ENCODE assay signal across 26 cellular contexts in genomic region chr6:96150431-96150830, GRCh38.
"Had no signal": no experiment of that assay in that cellular context is flagged by ENCODE, and none has a peak within 500 bp of the region (broad histone marks: within the 10 kb centered on the region; RNA-seq: fewer than 3 reads in every experiment).

No MANE protein-coding gene starts in this region.

- H3K36me3 Mint-ChIP-seq: activated naive CD4-positive, alpha-beta T cell treated with anti-CD3 and anti-CD28 coated beads, Interleukin-2, amount 50 U/mL, for 24 hours; activated naive CD8-positive, alpha-beta T cell treated with anti-CD3 and anti-CD28 coated beads, Interleukin-2, amount 10 ng/mL, durations not matched to agents 7 days and 5 days had no signal

- H3K9me3 Mint-ChIP-seq: activated CD4-positive, alpha-beta T cell treated with anti-CD3 and anti-CD28 coated beads, Interleukin-2, amount 10 ng/mL, durations not matched to agents 24 days and 14 days; activated CD8-positive, alpha-beta T cell treated with anti-CD3 and anti-CD28 coated beads for 36 hours; activated naive CD4-positive, alpha-beta T cell treated with anti-CD3 and anti-CD28 coated beads, Interleukin-2, amount 50 U/mL, for 24 hours; activated naive CD8-positive, alpha-beta T cell treated with anti-CD3 and anti-CD28 coated beads, Interleukin-2, amount 10 ng/mL, durations not matched to agents 7 days and 5 days; activated T-cell treated with anti-CD3 and anti-CD28 coated beads, Interleukin-2, amount 50 U/mL, for 24 hours; activated T-helper 2 cell treated with anti-CD3 and anti-CD28 coated beads, Interferon-gamma antibody, Interleukin-2, Interleukin-4, amounts not matched to agents 10 μg/mL and 5 μg/mL and 100 μg/mL, durations not matched to agents 14 hours and 24 hours and 36 hours had no signal

- H3K4me3 Mint-ChIP-seq: activated CD4-positive, alpha-beta T cell treated with anti-CD3 and anti-CD28 coated beads, Interleukin-2, amount 10 ng/mL, durations not matched to agents 24 days and 14 days; activated CD8-positive, alpha-beta T cell treated with anti-CD3 and anti-CD28 coated beads for 36 hours; activated naive CD4-positive, alpha-beta T cell treated with anti-CD3 and anti-CD28 coated beads, Interleukin-2, amount 50 U/mL, for 24 hours; activated naive CD8-positive, alpha-beta T cell treated with anti-CD3 and anti-CD28 coated beads, Interleukin-2, amount 10 ng/mL, durations not matched to agents 7 days and 5 days; activated T-cell treated with anti-CD3 and anti-CD28 coated beads, Interleukin-2, amount 50 U/mL, for 24 hours had no signal

- H3K4me1 Mint-ChIP-seq: activated CD4-positive, alpha-beta T cell treated with anti-CD3 and anti-CD28 coated beads, Interleukin-2, amount 10 ng/mL, durations not matched to agents 24 days and 14 days; activated naive CD4-positive, alpha-beta T cell treated with anti-CD3 and anti-CD28 coated beads, Interleukin-2, amount 50 U/mL, for 24 hours; activated naive CD8-positive, alpha-beta T cell treated with anti-CD3 and anti-CD28 coated beads, Interleukin-2, amount 10 ng/mL, durations not matched to agents 7 days and 5 days had no signal

- H3K27ac Mint-ChIP-seq: activated CD4-positive, alpha-beta T cell treated with anti-CD3 and anti-CD28 coated beads, Interleukin-2, amount 10 ng/mL, durations not matched to agents 24 days and 14 days; activated CD8-positive, alpha-beta T cell treated with anti-CD3 and anti-CD28 coated beads for 36 hours; activated naive CD4-positive, alpha-beta T cell treated with anti-CD3 and anti-CD28 coated beads, Interleukin-2, amount 50 U/mL, for 24 hours; activated naive CD8-positive, alpha-beta T cell treated with anti-CD3 and anti-CD28 coated beads, Interleukin-2, amount 10 ng/mL, durations not matched to agents 7 days and 5 days; activated T-cell treated with anti-CD3 and anti-CD28 coated beads, Interleukin-2, amount 50 U/mL, for 24 hours; activated T-helper 2 cell treated with anti-CD3 and anti-CD28 coated beads, Interferon-gamma antibody, Interleukin-2, Interleukin-4, amounts not matched to agents 10 μg/mL and 5 μg/mL and 100 μg/mL, durations not matched to agents 14 hours and 24 hours and 36 hours had no signal

- H3K27ac ChIP-seq: SJCRH30, SK-N-MC, WERI-Rb-1 had no signal

- ATAC-seq: activated CD8-positive, alpha-beta T cell treated with anti-CD3 and anti-CD28 coated beads for 36 hours; Panc1 had no signal

- DNase-seq: activated CD4-positive, alpha-beta T cell treated with anti-CD3 and anti-CD28 coated beads, Interleukin-2, amount 10 ng/mL, durations not matched to agents 24 days and 14 days; activated CD4-positive, alpha-beta T cell treated with anti-CD3 and anti-CD28 coated beads, Interleukin-2, amount 50 U/mL, for 4 hours; activated CD8-positive, alpha-beta T cell treated with anti-CD3 and anti-CD28 coated beads for 36 hours; activated gamma-delta T cell; activated naive CD4-positive, alpha-beta T cell treated with Interleukin-2 at 50 U/mL for 16 hours; activated naive CD8-positive, alpha-beta T cell treated with anti-CD3 and anti-CD28 coated beads, Interleukin-2, amount 10 ng/mL, durations not matched to agents 7 days and 5 days; activated T-cell treated with anti-CD3 and anti-CD28 coated beads, Interleukin-2, amount 50 U/mL, for 24 hours; central memory CD4-positive, alpha-beta T cell; Kasumi-1; KG1; MG63; NCI-H1048; NCI-H1105 treated with DMSO at 0.1 percent for 48 hours; NCI-H1436; NCI-H1694; NCI-H1930; NCI-H345; NCI-H524 treated with DMSO at 0.1 percent for 48 hours; SHP77; SJCRH30; T1000; WERI-Rb-1 had no signal
